In genomic region chr10:76150886-76151288, GRCh38 we compare ENCODE assay signal across 1 cellular context.
TF ChIP-seq lines count a peak whose summit lies in the region.

No MANE protein-coding gene starts in this region.

TF ChIP-seq in HepG2, 621 proteins besides CTCF, POLR2A, EP300 and RAD21 (continued from another document and continues in another):
- TF ChIP-seq FUBP1 (CRISPR knock-in tag; IDR thresholded peaks at IDR 0.05; ENCODE audit: borderline replicate concordance) (no peak), SALL1 (CRISPR knock-in tag; IDR thresholded peaks at IDR 0.05) (peak; percentile 25; the same call in 1 of the 2 replicates), HIVEP1 (CRISPR knock-in tag; IDR thresholded peaks at IDR 0.05) (no peak), KMT2B (CRISPR knock-in tag; IDR thresholded peaks at IDR 0.05) (no peak), RBM39 (IDR thresholded peaks at IDR 0.05; ENCODE audit: low read depth, low read length, poor library complexity, severe bottlenecking) (no peak), ZNF574 (CRISPR knock-in tag; IDR thresholded peaks at IDR 0.05) (no peak), ZNF3 (CRISPR knock-in tag; IDR thresholded peaks at IDR 0.05) (no peak), ZBTB10 (CRISPR knock-in tag; IDR thresholded peaks at IDR 0.05; ENCODE audit: borderline replicate concordance) (no peak), ISX (CRISPR knock-in tag; conservative IDR thresholded peaks at IDR 0.05) (no peak), ZBTB3 (CRISPR knock-in tag; IDR thresholded peaks at IDR 0.05; ENCODE audit: borderline replicate concordance, low read depth) (no peak), ZNF121 (CRISPR knock-in tag; IDR thresholded peaks at IDR 0.05) (no peak), HMGXB3 (CRISPR knock-in tag; IDR thresholded peaks at IDR 0.05; ENCODE audit: borderline replicate concordance) (no peak), PREB (CRISPR knock-in tag; IDR thresholded peaks at IDR 0.05) (no peak), RARA (CRISPR knock-in tag; IDR thresholded peaks at IDR 0.05) (peak; percentile 68), ARID4A (CRISPR knock-in tag; IDR thresholded peaks at IDR 0.05; ENCODE audit: borderline replicate concordance) (no peak), SRSF4 (IDR thresholded peaks at IDR 0.05; ENCODE audit: low read depth, low read length, poor library complexity, severe bottlenecking) (no peak), ZBTB37 (CRISPR knock-in tag; IDR thresholded peaks at IDR 0.05) (no peak), ZNF160 (CRISPR knock-in tag; IDR thresholded peaks at IDR 0.05) (no peak), EED (CRISPR knock-in tag; IDR thresholded peaks at IDR 0.05) (no peak), ZNF589 (CRISPR knock-in tag; conservative IDR thresholded peaks at IDR 0.05) (no peak), DR1 (CRISPR knock-in tag; IDR thresholded peaks at IDR 0.05) (no peak), ZNF556 (CRISPR knock-in tag; IDR thresholded peaks at IDR 0.05; ENCODE audit: borderline replicate concordance) (no peak), MED13 (CRISPR knock-in tag; IDR thresholded peaks at IDR 0.05) (no peak), ZNF543 (CRISPR knock-in tag; IDR thresholded peaks at IDR 0.05) (no peak), ZFP82 (CRISPR knock-in tag; IDR thresholded peaks at IDR 0.05; ENCODE audit: borderline replicate concordance) (no peak), PAXIP1 (CRISPR knock-in tag; conservative IDR thresholded peaks at IDR 0.05) (peak; percentile 85), ZNF782 (CRISPR knock-in tag; IDR thresholded peaks at IDR 0.05; ENCODE audit: borderline replicate concordance) (no peak), TBX2 (CRISPR knock-in tag; IDR thresholded peaks at IDR 0.05; ENCODE audit: borderline replicate concordance) (no peak), HIC2 (CRISPR knock-in tag; IDR thresholded peaks at IDR 0.05; ENCODE audit: low read depth) (0 out of 2 replicates have a peak, but pooled peaks have one; percentile 31), ZNF605 (CRISPR knock-in tag; IDR thresholded peaks at IDR 0.05) (no peak), GZF1 (CRISPR knock-in tag; IDR thresholded peaks at IDR 0.05) (no peak), ZSCAN22 (CRISPR knock-in tag; IDR thresholded peaks at IDR 0.05) (no peak), KLF13 (CRISPR knock-in tag; IDR thresholded peaks at IDR 0.05) (no peak)
